In the genomic region with DNA sequence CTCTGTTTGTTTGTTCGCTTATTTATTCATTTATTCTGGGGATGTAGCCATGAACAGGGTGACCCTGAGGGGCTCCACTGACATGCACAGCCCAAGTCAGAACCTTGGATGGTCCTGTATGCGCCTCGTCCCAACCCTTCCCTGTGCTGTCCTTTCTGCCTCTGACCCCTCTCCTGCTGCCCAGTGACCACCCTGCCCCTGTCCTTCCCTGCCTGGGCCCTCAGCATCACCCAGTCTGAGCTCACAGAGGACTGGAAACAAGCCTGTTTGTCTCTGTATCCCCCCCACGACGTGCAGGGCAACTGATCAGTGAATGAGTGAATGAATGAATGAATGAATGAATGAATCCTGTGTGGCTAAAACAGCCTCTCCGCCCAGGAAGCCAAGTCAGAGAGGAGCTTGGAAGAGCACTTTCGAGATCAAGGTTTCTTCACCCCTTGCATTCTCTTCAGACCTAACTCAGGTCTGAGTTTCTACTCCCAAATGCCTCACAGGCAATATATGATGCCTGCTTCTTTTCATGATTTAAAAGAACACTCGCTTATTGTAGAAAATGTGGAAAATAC, we compare ENCODE assay signal across 10 cellular contexts.
"Had no signal": no experiment of that assay in that cellular context is flagged by ENCODE, and none has a peak within 500 bp of the region (broad histone marks: within the 10 kb centered on the region; RNA-seq: fewer than 3 reads in every experiment).

No MANE protein-coding gene starts in this region.

- DNase-seq: activated T-cell treated with anti-CD3 and anti-CD28 coated beads, Interleukin-2, amount 50 U/mL, for 48 hours; left cardiac atrium; occipital lobe; stimulated activated CD4-positive, alpha-beta T cell treated with anti-CD3 and anti-CD28 coated beads, Interleukin-15, amount 100 ng/mL, for 24 hours; stimulated activated CD4-positive, alpha-beta T cell treated with anti-CD3 and anti-CD28 coated beads, Interleukin-4, amount 100 ng/mL, for 24 hours had no signal

- H3K4me3 Mint-ChIP-seq: natural killer cell treated with Interleukin-12 subunit alpha and Interleukin-12 subunit beta and Interleukin-15 and Interleukin-18, amount 100 ng/mL, for 72 hours; stimulated activated naive CD8-positive, alpha-beta T cell treated with anti-CD3 and anti-CD28 coated beads, Interleukin-15, Interleukin-2, amounts not matched to agents 100 ng/mL and 50 ng/mL, for 24 hours had no signal

- ATAC-seq: activated CD4-positive, CD25-positive, alpha-beta regulatory T cell treated with anti-CD3 and anti-CD28 coated beads, Interleukin-2, amount 50 U/mL, for 24 hours; left cardiac atrium; natural killer cell treated with Interleukin-12 subunit alpha and Interleukin-12 subunit beta and Interleukin-15 and Interleukin-18, amount 100 ng/mL, for 72 hours had no signal

- H3K27ac Mint-ChIP-seq: natural killer cell treated with Interleukin-12 subunit alpha and Interleukin-12 subunit beta and Interleukin-15 and Interleukin-18, amount 100 ng/mL, for 72 hours; stimulated activated naive CD8-positive, alpha-beta T cell treated with anti-CD3 and anti-CD28 coated beads, Interleukin-15, Interleukin-2, amounts not matched to agents 100 ng/mL and 50 ng/mL, for 24 hours had no signal

- H3K36me3 Mint-ChIP-seq: natural killer cell treated with Interleukin-12 subunit alpha and Interleukin-12 subunit beta and Interleukin-15 and Interleukin-18, amount 100 ng/mL, for 72 hours had no signal

- H3K9me3 Mint-ChIP-seq: natural killer cell treated with Interleukin-12 subunit alpha and Interleukin-12 subunit beta and Interleukin-15 and Interleukin-18, amount 100 ng/mL, for 72 hours; stimulated activated naive CD8-positive, alpha-beta T cell treated with anti-CD3 and anti-CD28 coated beads, Interleukin-15, Interleukin-2, amounts not matched to agents 100 ng/mL and 50 ng/mL, for 24 hours had no signal

- FAIRE-seq: astrocyte, colon had no signal
